In genomic region chr11:829116-829945, GRCh38 we compare ENCODE assay signal across 8 cellular contexts. TPM values are rescaled to one million over a fixed set of nuclear protein-coding genes. Genes with fewer than 3 reads are reported as not detected.
DNase-seq lines count a peak whose midpoint lies in the region; ATAC-seq and TF ChIP-seq lines count a peak whose summit lies in the region.
"Had no signal": no experiment of that assay in that cellular context is flagged by ENCODE, and none has a peak within 500 bp of the region (broad histone marks: within the 10 kb centered on the region; RNA-seq: fewer than 3 reads in every experiment).

No MANE protein-coding gene starts in this region.

- no peaks in the 10 kb centered on the region for H3K9me3 ChIP-seq in heart left ventricle
- H3K9me3 ChIP-seq in thyroid gland, result no peaks in the 10 kb centered on the region
- H3K9me3 ChIP-seq: A549 had no signal

- intact Hi-C loops in heart left ventricle (cut with DNase I), result no loop called here
- intact Hi-C loops in thyroid gland (cut with DNase I), result loop anchor here (10.0 kb wide), 1 partner anchor 85 kb away; the partner anchor contains the start of gene CHID1

- WGBS in heart left ventricle, 4 donors, result 22 to 50% (median 31%) methylated on average over 24 to 46 of the region's 46 CpGs
- WGBS in thyroid gland, 2 donors, result 32 to 55% methylated on average over 9 to 16 of the region's 46 CpGs

- ATAC-seq in heart left ventricle, result peak in 2 of 4 donors; percentile 2 to 36

- H3K27ac ChIP-seq in heart left ventricle (peak overlapping the region; percentile 71 to 91 (median 83)), thyroid gland (peak overlapping the region; percentile 12 to 56 (median 49))

- H3K27me3 ChIP-seq in heart left ventricle (peaks cover 0 to 39% (median 0%) of the 10 kb centered on the region in 9 donors), thyroid gland (no peaks in the 10 kb centered on the region)

- peaks cover 6 to 84% (median 70%) of the 10 kb centered on the region in 12 donors for H3K4me1 ChIP-seq in heart left ventricle
- peaks cover 62 to 69% of the 10 kb centered on the region in 2 donors for H3K4me1 ChIP-seq in thyroid gland

- TF ChIP-seq CTCF in heart left ventricle (IDR thresholded peaks at IDR 0.05) (no peak), thyroid gland (IDR thresholded peaks at IDR 0.05) (no peak)

- H3K36me3 ChIP-seq in heart left ventricle (peaks cover 0 to 14% (median 12%) of the 10 kb centered on the region in 9 donors), thyroid gland (peaks cover 11 to 14% of the 10 kb centered on the region in 2 donors)

- H3K4me3 ChIP-seq in heart left ventricle (peak overlapping the region; percentile 1 to 59 (median 50)), thyroid gland (replicated peaks in 1 of 3) (peak overlapping the region in 1 of 3 donors; percentile 23)

- DNase-seq in NCI-H146 treated with DMSO at 0.1 percent for 48 hours (lab: John Stamatoyannopoulos, UW; ENCODE audit: unreplicated experiment) (peak; percentile 6), NCI-H146 (lab: John Stamatoyannopoulos, UW) (no peak), heart left ventricle (peak in 3 of 5 donors; percentile 60 to 68 (median 67)), thyroid gland (peak in 1 of 2 donors; percentile 43), OCI-M2 (lab: John Stamatoyannopoulos, UW; ENCODE audit: unreplicated experiment) (no peak), HPDE6-E6E7 (ENCODE audit: extremely low spot score) (no peak)

- TF ChIP-seq POLR2A in heart left ventricle (IDR thresholded peaks at IDR 0.05) (peak in 1 of 2 donors; percentile 26), thyroid gland (IDR thresholded peaks at IDR 0.05) (no peak)

RNA-seq across cellular contexts. Expression of gene CRACR2B, which starts 1.6 kb away (rescaled TPM):
- total RNA-seq in heart left ventricle (10 to 100 TPM; 13.3 to 22.4 (median 17.7) TPM), thyroid gland (10 to 100 TPM in 2 of 4 donors, 1 to 10 TPM in 2; 4.1 to 21.2 (median 12.3) TPM)
- polyA plus RNA-seq in heart left ventricle, result 10 to 100 TPM in 1 of 2 donors, 1 to 10 TPM in 1; 8.8 to 43.5 TPM
- total RNA-seq: SK-MEL-5 had no signal

RNA-seq across cellular contexts. Expression of gene CD151, which starts 3.4 kb away (rescaled TPM):
- total RNA-seq in heart left ventricle (100 to 1,000 TPM; 323 to 682 (median 454) TPM), thyroid gland (100 to 1,000 TPM; 135 to 326 (median 298) TPM)
- polyA plus RNA-seq in heart left ventricle, result 100 to 1,000 TPM; 560 to 817 TPM

RNA-seq across cellular contexts. Expression of gene PNPLA2, which starts 10.6 kb away (rescaled TPM):
- total RNA-seq in heart left ventricle (100 to 1,000 TPM; 141 to 348 (median 232) TPM), thyroid gland (10 to 100 TPM; 35.8 to 95.0 (median 57.6) TPM)
- 100 to 1,000 TPM; 112 to 133 TPM for polyA plus RNA-seq in heart left ventricle

RNA-seq across cellular contexts. Expression of gene POLR2L, which starts 13.0 kb away (rescaled TPM):
- total RNA-seq in heart left ventricle, result 100 to 1,000 TPM in 8 of 9 donors, 10 to 100 TPM in 1; 74.4 to 267 (median 207) TPM
- 100 to 1,000 TPM; 217 to 227 TPM for polyA plus RNA-seq in heart left ventricle
- total RNA-seq in thyroid gland, result 10 to 100 TPM; 17.9 to 89.2 (median 52.4) TPM

RNA-seq across cellular contexts. Expression of gene TSPAN4, which starts 13.3 kb away (rescaled TPM):
- total RNA-seq in heart left ventricle, result 10 to 100 TPM; 22.7 to 93.0 (median 31.3) TPM
- polyA plus RNA-seq in heart left ventricle, result 10 to 100 TPM; 31.2 to 52.5 TPM
- total RNA-seq in thyroid gland, result 100 to 1,000 TPM in 2 of 4 donors, 10 to 100 TPM in 2; 86.1 to 127 (median 107) TPM

Comparison
In these comparisons a context has a peak if more than half of its experiments do, and no peak if none do; other contexts are left out.
1. DNase-seq: peak in NCI-H146 treated with DMSO at 0.1 percent for 48 hours (single experiment) and heart left ventricle (3 of 5); none in NCI-H146 (single experiment), OCI-M2 (single experiment) and HPDE6-E6E7 (single experiment).